11 cellular contexts compared by ENCODE assay signal in genomic region chrX:103398321-103398937, GRCh38. TPM values are rescaled to one million over a fixed set of nuclear protein-coding genes. Genes with fewer than 3 reads are reported as not detected.
DNase-seq lines count a peak whose midpoint lies in the region; ATAC-seq, FAIRE-seq and TF ChIP-seq lines count a peak whose summit lies in the region.
"Had no signal": no experiment of that assay in that cellular context is flagged by ENCODE, and none has a peak within 500 bp of the region (broad histone marks: within the 10 kb centered on the region; RNA-seq: fewer than 3 reads in every experiment).

No MANE protein-coding gene starts in this region.

- H3K9me3 Mint-ChIP-seq in activated CD8-positive, alpha-beta T cell treated with anti-CD3 and anti-CD28 coated beads for 36 hours = no peaks in the 10 kb centered on the region
- no peaks in the 10 kb centered on the region for H3K9me3 Mint-ChIP-seq in activated CD8-positive, alpha-beta T cell treated with anti-CD3 and anti-CD28 coated beads, Interleukin-2, amount 10 ng/mL, durations not matched to agents 7 days and 5 days (ENCODE audit: insufficient read depth)
- no peaks in the 10 kb centered on the region for H3K9me3 Mint-ChIP-seq in stimulated activated effector memory CD8-positive, alpha-beta T cell treated with anti-CD3 and anti-CD28 coated beads, Interleukin-12 subunit alpha, Interleukin-12 subunit beta, amount 100 ng/mL, for 72 hours
- H3K9me3 Mint-ChIP-seq: nephron had no signal

- H3K36me3 ChIP-seq in gastroesophageal sphincter (no peaks in the 10 kb centered on the region), MM.1S (replicated peaks; ENCODE audit: insufficient read depth, low read length) (no peaks in the 10 kb centered on the region)
- H3K36me3 ChIP-seq: BLaER1 had no signal

- TF ChIP-seq CTCF in activated CD8-positive, alpha-beta T cell treated with anti-CD3 and anti-CD28 coated beads for 36 hours (IDR thresholded peaks at IDR 0.05) = no peak
- no peak for TF ChIP-seq CTCF in gastroesophageal sphincter (IDR thresholded peaks at IDR 0.05)
- TF ChIP-seq CTCF in MM.1S (IDR thresholded peaks at IDR 0.05; ENCODE audit: low read length) = no peak

- H3K9me3 ChIP-seq in gastroesophageal sphincter (no peaks in the 10 kb centered on the region), MM.1S (replicated peaks; ENCODE audit: insufficient read depth, low read length) (no peaks in the 10 kb centered on the region)
- H3K9me3 ChIP-seq: BLaER1 had no signal

- H3K27me3 Mint-ChIP-seq in activated CD8-positive, alpha-beta T cell treated with anti-CD3 and anti-CD28 coated beads for 36 hours = no peaks in the 10 kb centered on the region
- H3K27me3 Mint-ChIP-seq in activated CD8-positive, alpha-beta T cell treated with anti-CD3 and anti-CD28 coated beads, Interleukin-2, amount 10 ng/mL, durations not matched to agents 7 days and 5 days (ENCODE audit: low read depth) = peaks cover 5% of the 10 kb centered on the region

- no peaks in the 10 kb centered on the region for H4K20me1 ChIP-seq in MM.1S (ENCODE audit: insufficient read depth, low read length)
- H4K20me1 ChIP-seq: BLaER1 had no signal

- no peaks in the 10 kb centered on the region for H3F3A ChIP-seq in MM.1S (ENCODE audit: insufficient read depth, low read length)

- no peak overlapping the region for H3K9ac ChIP-seq in MM.1S (ENCODE audit: low read length)
- H3K9ac ChIP-seq: BLaER1 had no signal

- no peaks in the 10 kb centered on the region for H3K9me2 ChIP-seq in MM.1S (replicated peaks; ENCODE audit: insufficient read depth, low read length)

- POLR2A ChIA-PET in activated CD8-positive, alpha-beta T cell treated with anti-CD3 and anti-CD28 coated beads for 36 hours (lab: Charles Lee) = no interaction called here
- POLR2A ChIA-PET in activated CD8-positive, alpha-beta T cell treated with anti-CD3 and anti-CD28 coated beads, Interleukin-2, amount 10 ng/mL, durations not matched to agents 7 days and 5 days (lab: Charles Lee) = no interaction called here

- no peaks in the 10 kb centered on the region for H3K79me2 ChIP-seq in MM.1S (ENCODE audit: low read length)

- H3K36me3 Mint-ChIP-seq in activated CD8-positive, alpha-beta T cell treated with anti-CD3 and anti-CD28 coated beads for 36 hours (ENCODE audit: low read depth) = no peaks in the 10 kb centered on the region
- H3K36me3 Mint-ChIP-seq in activated CD8-positive, alpha-beta T cell treated with anti-CD3 and anti-CD28 coated beads, Interleukin-2, amount 10 ng/mL, durations not matched to agents 7 days and 5 days (ENCODE audit: low read depth) = no peaks in the 10 kb centered on the region
- no peaks in the 10 kb centered on the region for H3K36me3 Mint-ChIP-seq in stimulated activated effector memory CD8-positive, alpha-beta T cell treated with anti-CD3 and anti-CD28 coated beads, Interleukin-12 subunit alpha, Interleukin-12 subunit beta, amount 100 ng/mL, for 72 hours

- peak; percentile 89 for ATAC-seq in activated CD8-positive, alpha-beta T cell treated with anti-CD3 and anti-CD28 coated beads for 36 hours
- no peak for ATAC-seq in activated CD8-positive, alpha-beta T cell treated with anti-CD3 and anti-CD28 coated beads, Interleukin-2, amount 10 ng/mL, durations not matched to agents 7 days and 5 days
- peak; percentile 70 for ATAC-seq in stimulated activated effector memory CD8-positive, alpha-beta T cell treated with anti-CD3 and anti-CD28 coated beads, Interleukin-12 subunit alpha, Interleukin-12 subunit beta, amount 100 ng/mL, for 72 hours
- no peak for ATAC-seq in gastroesophageal sphincter

- intact Hi-C loops in activated CD8-positive, alpha-beta T cell treated with anti-CD3 and anti-CD28 coated beads for 36 hours (cut with micrococcal nuclease) = no loop called here

- peaks cover 13% of the 10 kb centered on the region for H3K4me1 Mint-ChIP-seq in activated CD8-positive, alpha-beta T cell treated with anti-CD3 and anti-CD28 coated beads for 36 hours (ENCODE audit: low read depth)
- H3K4me1 Mint-ChIP-seq in activated CD8-positive, alpha-beta T cell treated with anti-CD3 and anti-CD28 coated beads, Interleukin-2, amount 10 ng/mL, durations not matched to agents 7 days and 5 days (ENCODE audit: low read depth) = no peaks in the 10 kb centered on the region
- H3K4me1 Mint-ChIP-seq in stimulated activated effector memory CD8-positive, alpha-beta T cell treated with anti-CD3 and anti-CD28 coated beads, Interleukin-12 subunit alpha, Interleukin-12 subunit beta, amount 100 ng/mL, for 72 hours = no peaks in the 10 kb centered on the region
- H3K4me1 Mint-ChIP-seq: nephron had no signal

- 33 to 48% methylated on average over 2 of the region's 2 CpGs for WGBS in gastroesophageal sphincter (ENCODE audit: low coverage in 1 of 2), 2 donors

- no peak overlapping the region for H3K27ac ChIP-seq in gastroesophageal sphincter
- H3K27ac ChIP-seq in MM.1S (ENCODE audit: low read length) = no peak overlapping the region
- H3K27ac ChIP-seq: BLaER1 had no signal

- H2AFZ ChIP-seq in MM.1S (ENCODE audit: low read length) = no peak overlapping the region

- H3K27me3 ChIP-seq in gastroesophageal sphincter (no peaks in the 10 kb centered on the region), MM.1S (replicated peaks; ENCODE audit: insufficient read depth, low read length) (no peaks in the 10 kb centered on the region)
- H3K27me3 ChIP-seq: BLaER1 had no signal

- peak; percentile 92 for FAIRE-seq in RCC 7860 (lab: Jason Lieb, UNC)

- no peaks in the 10 kb centered on the region for H3K4me1 ChIP-seq in gastroesophageal sphincter
- H3K4me1 ChIP-seq in MM.1S (ENCODE audit: low read length) = no peaks in the 10 kb centered on the region
- H3K4me1 ChIP-seq: BLaER1 had no signal

- TF ChIP-seq EP300 in gastroesophageal sphincter (IDR thresholded peaks at IDR 0.05) = no peak

- H3K4me3 Mint-ChIP-seq in activated CD8-positive, alpha-beta T cell treated with anti-CD3 and anti-CD28 coated beads for 36 hours = no peak overlapping the region
- H3K4me3 Mint-ChIP-seq in activated CD8-positive, alpha-beta T cell treated with anti-CD3 and anti-CD28 coated beads, Interleukin-2, amount 10 ng/mL, durations not matched to agents 7 days and 5 days = no peak overlapping the region
- no peak overlapping the region for H3K4me3 Mint-ChIP-seq in stimulated activated effector memory CD8-positive, alpha-beta T cell treated with anti-CD3 and anti-CD28 coated beads, Interleukin-12 subunit alpha, Interleukin-12 subunit beta, amount 100 ng/mL, for 72 hours
- H3K4me3 Mint-ChIP-seq: nephron had no signal

- H3K4me2 ChIP-seq in MM.1S (ENCODE audit: low read depth, low read length) = no peak overlapping the region
- H3K4me2 ChIP-seq: BLaER1 had no signal

- CTCF ChIA-PET in activated CD8-positive, alpha-beta T cell treated with anti-CD3 and anti-CD28 coated beads for 36 hours (lab: Charles Lee) = no interaction called here
- CTCF ChIA-PET in activated CD8-positive, alpha-beta T cell treated with anti-CD3 and anti-CD28 coated beads, Interleukin-2, amount 10 ng/mL, durations not matched to agents 7 days and 5 days (lab: Charles Lee) = no interaction called here

- H3K4me3 ChIP-seq in gastroesophageal sphincter = no peak overlapping the region
- H3K4me3 ChIP-seq in MM.1S (ENCODE audit: low read length) = no peak overlapping the region
- H3K4me3 ChIP-seq: BLaER1 had no signal

- no peak for TF ChIP-seq POLR2A in gastroesophageal sphincter (IDR thresholded peaks at IDR 0.05)

- peak; percentile 47 for DNase-seq in activated CD8-positive, alpha-beta T cell treated with anti-CD3 and anti-CD28 coated beads for 36 hours
- no peak for DNase-seq in activated CD8-positive, alpha-beta T cell treated with anti-CD3 and anti-CD28 coated beads, Interleukin-2, amount 10 ng/mL, durations not matched to agents 7 days and 5 days
- peak; percentile 78 for DNase-seq in RCC 7860 (ENCODE audit: low spot score)
- DNase-seq in fibroblast of gingiva (ENCODE audit: low read depth) = peak; percentile 91
- no peak for DNase-seq in stimulated activated effector memory CD8-positive, alpha-beta T cell treated with anti-CD3 and anti-CD28 coated beads, Interleukin-12 subunit alpha, Interleukin-12 subunit beta, amount 100 ng/mL, for 72 hours (ENCODE audit: low spot score in 2 of 2)
- no peak for DNase-seq in MM.1S
- DNase-seq in NCI-H2029 treated with DMSO at 0.1 percent for 48 hours (lab: John Stamatoyannopoulos, UW) = no peak
- DNase-seq: aorta had no signal

- peak overlapping the region; percentile 68 for H3K27ac Mint-ChIP-seq in activated CD8-positive, alpha-beta T cell treated with anti-CD3 and anti-CD28 coated beads for 36 hours
- H3K27ac Mint-ChIP-seq in activated CD8-positive, alpha-beta T cell treated with anti-CD3 and anti-CD28 coated beads, Interleukin-2, amount 10 ng/mL, durations not matched to agents 7 days and 5 days = no peak overlapping the region
- no peak overlapping the region for H3K27ac Mint-ChIP-seq in stimulated activated effector memory CD8-positive, alpha-beta T cell treated with anti-CD3 and anti-CD28 coated beads, Interleukin-12 subunit alpha, Interleukin-12 subunit beta, amount 100 ng/mL, for 72 hours
- H3K27ac Mint-ChIP-seq: nephron had no signal

RNA-seq across cellular contexts. Expression of gene BEX3, which starts 22.1 kb away (rescaled TPM):
- total RNA-seq in activated CD8-positive, alpha-beta T cell treated with anti-CD3 and anti-CD28 coated beads for 36 hours = 10 to 100 TPM; 30.8 to 35.1 TPM
- 10 to 100 TPM; 11.1 to 11.3 TPM for total RNA-seq in activated CD8-positive, alpha-beta T cell treated with anti-CD3 and anti-CD28 coated beads, Interleukin-2, amount 10 ng/mL, durations not matched to agents 7 days and 5 days
- 100 to 1,000 TPM; 117 to 215 (median 167) TPM for total RNA-seq in gastroesophageal sphincter

RNA-seq across cellular contexts. Expression of gene TCEAL9, which starts 42.1 kb away (rescaled TPM):
- total RNA-seq in activated CD8-positive, alpha-beta T cell treated with anti-CD3 and anti-CD28 coated beads for 36 hours = 1 to 10 TPM; 6.8 to 7.5 TPM
- 1 to 10 TPM in 1 of 2 experiments, under 1 TPM in 1; 0.84 to 1.2 TPM for total RNA-seq in activated CD8-positive, alpha-beta T cell treated with anti-CD3 and anti-CD28 coated beads, Interleukin-2, amount 10 ng/mL, durations not matched to agents 7 days and 5 days
- total RNA-seq in gastroesophageal sphincter = 10 to 100 TPM; 52.9 to 86.7 (median 78.3) TPM

Comparison
In these comparisons a context has a peak if more than half of its experiments do, and no peak if none do; other contexts are left out.
1. ATAC-seq: peak in activated CD8-positive, alpha-beta T cell treated with anti-CD3 and anti-CD28 coated beads for 36 hours (single experiment) and stimulated activated effector memory CD8-positive, alpha-beta T cell treated with anti-CD3 and anti-CD28 coated beads, Interleukin-12 subunit alpha, Interleukin-12 subunit beta, amount 100 ng/mL, for 72 hours (single experiment); none in activated CD8-positive, alpha-beta T cell treated with anti-CD3 and anti-CD28 coated beads, Interleukin-2, amount 10 ng/mL, durations not matched to agents 7 days and 5 days (single experiment) and gastroesophageal sphincter (single experiment).
2. DNase-seq: peak in activated CD8-positive, alpha-beta T cell treated with anti-CD3 and anti-CD28 coated beads for 36 hours (single experiment), RCC 7860 (single experiment) and fibroblast of gingiva (single experiment); none in activated CD8-positive, alpha-beta T cell treated with anti-CD3 and anti-CD28 coated beads, Interleukin-2, amount 10 ng/mL, durations not matched to agents 7 days and 5 days (single experiment), stimulated activated effector memory CD8-positive, alpha-beta T cell treated with anti-CD3 and anti-CD28 coated beads, Interleukin-12 subunit alpha, Interleukin-12 subunit beta, amount 100 ng/mL, for 72 hours (0 of 2), MM.1S (single experiment) and NCI-H2029 treated with DMSO at 0.1 percent for 48 hours (single experiment).
3. RNA of gene TCEAL9, which starts 42.1 kb away (total RNA-seq): 52.9 to 86.7 TPM in gastroesophageal sphincter; 6.8 to 7.5 TPM in activated CD8-positive, alpha-beta T cell treated with anti-CD3 and anti-CD28 coated beads for 36 hours and 0.84 to 1.2 TPM in activated CD8-positive, alpha-beta T cell treated with anti-CD3 and anti-CD28 coated beads, Interleukin-2, amount 10 ng/mL, durations not matched to agents 7 days and 5 days; every median in the first group is over 4 times any median in the second.